In the genomic region with DNA sequence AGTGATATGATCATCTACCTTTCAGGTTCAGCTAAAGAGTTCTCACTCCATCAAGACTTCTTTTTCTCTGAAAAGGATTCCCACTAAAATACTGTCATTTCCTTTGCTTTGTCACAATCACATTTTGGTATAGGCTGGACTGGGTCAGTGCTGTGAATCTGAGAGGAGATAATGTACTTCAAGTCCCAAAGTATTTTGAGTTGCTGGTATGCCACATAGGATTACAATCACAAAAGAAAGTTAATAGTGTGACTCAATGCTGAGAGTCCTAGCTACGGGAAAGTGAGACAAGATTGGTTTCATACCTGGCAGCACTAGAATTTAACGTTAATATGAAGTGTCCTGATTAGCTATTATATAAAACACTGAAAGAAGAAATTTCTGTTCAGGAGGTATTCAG, we compare ENCODE assay signal across 9 cellular contexts.
"Had no signal": no experiment of that assay in that cellular context is flagged by ENCODE, and none has a peak within 500 bp of the region (broad histone marks: within the 10 kb centered on the region; RNA-seq: fewer than 3 reads in every experiment).

No MANE protein-coding gene starts in this region.

- H3K4me3 ChIP-seq: GM23248, GM23338, HAP-1 had no signal

- H3K4me2 ChIP-seq: GM23338 had no signal

- H3K4me3 Mint-ChIP-seq: GM23338, H9, HFFc6 had no signal

- H3K27ac Mint-ChIP-seq: GM23338, H9, HFFc6 had no signal

- H3K27ac ChIP-seq: GM23248 had no signal

- H3K9me3 ChIP-seq: HAP-1 had no signal

- H3K36me3 ChIP-seq: HAP-1 had no signal

- H3K9me3 Mint-ChIP-seq: GM23338, H9 had no signal

- H3K9ac ChIP-seq: GM23248 had no signal

- DNase-seq: GM23248, GOT3, H7, H9, HCEC 1CT, HFFc6 had no signal

- ATAC-seq: GM23338, HCT116 had no signal
